ENCODE assay signal across 8 cellular contexts in the genomic region with DNA sequence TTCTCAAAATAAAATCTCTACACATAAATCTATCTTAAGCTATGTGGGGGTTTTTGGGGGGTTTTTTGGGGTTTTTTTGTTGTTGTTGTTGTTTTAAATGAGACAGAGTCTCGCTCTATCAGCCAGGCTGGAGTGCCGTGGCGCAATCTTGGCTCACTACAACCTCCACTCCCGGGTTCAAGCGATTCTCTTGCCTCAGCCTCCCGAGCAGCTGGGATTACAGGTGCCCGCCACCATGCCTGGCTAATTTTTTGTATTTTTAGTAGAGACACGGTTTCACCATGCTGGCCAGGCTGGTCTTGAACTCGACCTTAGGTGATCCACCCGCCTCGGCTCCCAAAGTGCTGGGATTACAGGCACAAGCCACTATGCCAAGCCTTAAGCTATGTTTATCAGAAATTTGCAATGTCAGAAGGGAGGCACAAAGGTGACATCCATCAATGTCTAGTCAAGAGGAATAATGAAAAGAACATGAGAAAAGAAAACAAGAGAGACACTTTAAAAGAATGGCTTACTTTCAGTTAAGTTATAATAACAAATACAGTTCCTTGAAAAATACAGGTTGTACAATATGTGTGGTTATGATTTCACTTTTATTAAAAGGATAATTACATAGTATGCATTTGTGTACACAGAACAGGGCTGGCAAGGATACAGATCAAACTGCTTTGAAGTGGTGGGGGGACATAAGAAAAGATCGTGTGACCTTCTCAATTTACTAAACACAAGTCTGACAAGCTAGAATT. TPM values are rescaled to one million over a fixed set of nuclear protein-coding genes. Genes with fewer than 3 reads are reported as not detected.
DNase-seq lines count a peak whose midpoint lies in the region; ATAC-seq and TF ChIP-seq lines count a peak whose summit lies in the region.

No MANE protein-coding gene starts in this region.

- no peaks in the 10 kb centered on the region for H3K9me3 Mint-ChIP-seq in activated naive CD4-positive, alpha-beta T cell treated with anti-CD3 and anti-CD28 coated beads, Interleukin-2, amount 10 ng/mL, durations not matched to agents 7 days and 5 days

- peak overlapping the region; percentile 41 for H3K9ac ChIP-seq in SU-DHL-6 (ENCODE audit: low read length)

- no peaks in the 10 kb centered on the region for H3K9me2 ChIP-seq in SU-DHL-6 (replicated peaks; ENCODE audit: insufficient read depth, low read length)

- TF ChIP-seq CTCF in SU-DHL-6 (IDR thresholded peaks at IDR 0.05; ENCODE audit: insufficient read depth, low read length, poor library complexity, severe bottlenecking) (no peak), upper lobe of right lung (IDR thresholded peaks at IDR 0.05) (no peak)

- CTCF ChIA-PET in activated naive CD4-positive, alpha-beta T cell treated with anti-CD3 and anti-CD28 coated beads, Interleukin-2, amount 10 ng/mL, durations not matched to agents 7 days and 5 days (lab: Charles Lee), result interaction anchor here (0.5 to 1.7 kb wide), 7 partner anchors 15 to 159 kb away, joined by 3 to 8 read pairs (median 3); no protein-coding TSS in a partner anchor

- no peaks in the 10 kb centered on the region for H3K27me3 ChIP-seq in SU-DHL-6 (ENCODE audit: low read length)
- H3K27me3 ChIP-seq in upper lobe of right lung, result no peaks in the 10 kb centered on the region

- H3K4me3 ChIP-seq in SU-DHL-6 (ENCODE audit: insufficient read depth, low read length, poor library complexity, severe bottlenecking), result peak overlapping the region; percentile 2
- peak overlapping the region; percentile 23 for H3K4me3 ChIP-seq in upper lobe of right lung

- H3K27ac ChIP-seq in SU-DHL-6 (ENCODE audit: low read depth, low read length) (peak overlapping the region; percentile 95), upper lobe of right lung (peak overlapping the region; percentile 78)

- DNase-seq in activated naive CD4-positive, alpha-beta T cell treated with anti-CD3 and anti-CD28 coated beads, Interleukin-2, amount 10 ng/mL, durations not matched to agents 7 days and 5 days, result no peak
- DNase-seq in activated naive CD4-positive, alpha-beta T cell treated with anti-CD3 and anti-CD28 coated beads, Interleukin-2, amount 50 U/mL, for 16 hours, result no peak
- DNase-seq in iris pigment epithelial cell (ENCODE audit: low read depth) (peak; percentile 26), upper lobe of right lung (no peak), germinal center (ENCODE audit: low spot score) (no peak), NCI-H2171 (lab: John Stamatoyannopoulos, UW) (no peak)

- H3K27me3 Mint-ChIP-seq in activated naive CD4-positive, alpha-beta T cell treated with anti-CD3 and anti-CD28 coated beads, Interleukin-2, amount 10 ng/mL, durations not matched to agents 7 days and 5 days, result no peaks in the 10 kb centered on the region

- peaks cover 39% of the 10 kb centered on the region for H3K4me1 Mint-ChIP-seq in activated naive CD4-positive, alpha-beta T cell treated with anti-CD3 and anti-CD28 coated beads, Interleukin-2, amount 10 ng/mL, durations not matched to agents 7 days and 5 days

- peaks cover 16% of the 10 kb centered on the region for H3K4me1 ChIP-seq in upper lobe of right lung

- H3K9me3 ChIP-seq in SU-DHL-6 (ENCODE audit: insufficient read depth, low read length) (no peaks in the 10 kb centered on the region), upper lobe of right lung (no peaks in the 10 kb centered on the region)

- peaks cover 22% of the 10 kb centered on the region for H3K79me2 ChIP-seq in SU-DHL-6 (ENCODE audit: insufficient read depth, low read length)

- intact Hi-C loops in upper lobe of right lung (cut with DNase I), result no loop called here

- H3K36me3 ChIP-seq in SU-DHL-6 (ENCODE audit: low read length), result no peaks in the 10 kb centered on the region
- peaks cover 10% of the 10 kb centered on the region for H3K36me3 ChIP-seq in upper lobe of right lung

- H3F3A ChIP-seq in SU-DHL-6 (ENCODE audit: insufficient read depth), result peaks cover 41% of the 10 kb centered on the region

- H3K4me2 ChIP-seq in SU-DHL-6 (ENCODE audit: low read depth, low read length, poor library complexity, severe bottlenecking), result peak overlapping the region; percentile 73

- no peak for ATAC-seq in upper lobe of right lung
- no peak for ATAC-seq in HG03432 (IDR thresholded peaks at IDR 0.05; ENCODE audit: unreplicated experiment)

- no peak overlapping the region for H2AFZ ChIP-seq in SU-DHL-6 (ENCODE audit: low read depth, low read length, severe bottlenecking)

- peak overlapping the region; percentile 96 for H3K27ac Mint-ChIP-seq in activated naive CD4-positive, alpha-beta T cell treated with anti-CD3 and anti-CD28 coated beads, Interleukin-2, amount 10 ng/mL, durations not matched to agents 7 days and 5 days

- H3K4me3 Mint-ChIP-seq in activated naive CD4-positive, alpha-beta T cell treated with anti-CD3 and anti-CD28 coated beads, Interleukin-2, amount 10 ng/mL, durations not matched to agents 7 days and 5 days, result peak overlapping the region; percentile 69

- peaks cover 26% of the 10 kb centered on the region for H3K36me3 Mint-ChIP-seq in activated naive CD4-positive, alpha-beta T cell treated with anti-CD3 and anti-CD28 coated beads, Interleukin-2, amount 10 ng/mL, durations not matched to agents 7 days and 5 days

- no peaks in the 10 kb centered on the region for H4K20me1 ChIP-seq in SU-DHL-6 (ENCODE audit: low read depth, low read length)

RNA-seq across cellular contexts. Expression of a gene that starts 28.6 kb away (rescaled TPM):
- total RNA-seq in upper lobe of right lung, result 26.2 TPM
